Comparison of ENCODE assay signal across 10 cellular contexts in genomic region chr3:184360070-184360833, GRCh38. TPM values are rescaled to one million over a fixed set of nuclear protein-coding genes. Genes with fewer than 3 reads are reported as not detected.
DNase-seq lines count a peak whose midpoint lies in the region; ATAC-seq, FAIRE-seq and TF ChIP-seq lines count a peak whose summit lies in the region.
"Had no signal": no experiment of that assay in that cellular context is flagged by ENCODE, and none has a peak within 500 bp of the region (broad histone marks: within the 10 kb centered on the region; RNA-seq: fewer than 3 reads in every experiment).

No MANE protein-coding gene starts in this region.

- TF ChIP-seq CTCF in bronchial epithelial cell (IDR thresholded peaks at IDR 0.05; ENCODE audit: insufficient read depth, low read length, severe bottlenecking) = no peak

- H3K4me3 ChIP-seq in ACC112 (ENCODE audit: low read depth, low read length) (peak overlapping the region; percentile 79), HUES6 (ENCODE audit: low read depth, low read length) (peak overlapping the region; percentile 71), bronchial epithelial cell (ENCODE audit: low read depth, low read length) (no peak overlapping the region), mucosa of rectum (ENCODE audit: low read length in 2 of 2) (peak overlapping the region; percentile 87 to 89)

- H3K4me1 ChIP-seq in ACC112 (ENCODE audit: control insufficient read depth, insufficient read depth, low read length, unreplicated experiment) (peaks cover 26% of the 10 kb centered on the region), HUES6 (ENCODE audit: control insufficient read depth, insufficient read depth, low read length) (peaks cover 20% of the 10 kb centered on the region), mucosa of rectum (ENCODE audit: control insufficient read depth in 2 of 2, insufficient read depth in 2 of 2, low read length in 2 of 2) (peaks cover 20 to 27% of the 10 kb centered on the region in 2 donors)

- in situ Hi-C loops in KBM-7 (cut with MboI; ENCODE audit: low pct_unique_long_range_greater_than_20kb, low sequenced_read_pairs) = loop anchor here (25.0 kb wide), 1 partner anchor 402 kb away; no protein-coding TSS in a partner anchor

- H3K27me3 ChIP-seq in ACC112 (ENCODE audit: insufficient read depth, low read length) (no peaks in the 10 kb centered on the region), HUES6 (ENCODE audit: control insufficient read depth, insufficient read depth, low read length) (peaks cover 14% of the 10 kb centered on the region), bronchial epithelial cell (ENCODE audit: control insufficient read depth, insufficient read depth, low read length) (no peaks in the 10 kb centered on the region), mucosa of rectum (ENCODE audit: control insufficient read depth in 2 of 2, insufficient read depth in 2 of 2, low read length in 2 of 2) (no peaks in the 10 kb centered on the region)

- H3K79me2 ChIP-seq in ACC112 (ENCODE audit: control insufficient read depth, insufficient read depth, low read length, unreplicated experiment) = peaks cover 32% of the 10 kb centered on the region

- H3K36me3 ChIP-seq in ACC112 (ENCODE audit: insufficient read depth, low read length) (peaks cover 14% of the 10 kb centered on the region), HUES6 (ENCODE audit: control insufficient read depth, insufficient read depth, low read length) (peaks cover 41% of the 10 kb centered on the region), bronchial epithelial cell (ENCODE audit: control insufficient read depth, insufficient read depth, low read length) (peaks cover 9% of the 10 kb centered on the region), mucosa of rectum (ENCODE audit: control insufficient read depth in 2 of 2, insufficient read depth in 2 of 2, low read length in 2 of 2) (peaks cover 23 to 31% of the 10 kb centered on the region in 2 donors)

- peak; percentile 77 for FAIRE-seq in bronchial epithelial cell (lab: Jason Lieb, UNC)
- FAIRE-seq: G401.6 had no signal

- no peak overlapping the region for H2AFZ ChIP-seq in ACC112 (ENCODE audit: low read length, unreplicated experiment)

- no peaks in the 10 kb centered on the region for H3K9me3 ChIP-seq in HUES6 (ENCODE audit: control insufficient read depth, insufficient read depth, low read depth, low read length)
- no peaks in the 10 kb centered on the region for H3K9me3 ChIP-seq in mucosa of rectum (ENCODE audit: control insufficient read depth in 2 of 2, low read length in 2 of 2)

- H3K9ac ChIP-seq in HUES6 (ENCODE audit: low read length) (no peak overlapping the region), mucosa of rectum (ENCODE audit: low read depth in 1 of 2, low read length in 2 of 2) (peak overlapping the region; percentile 81 to 98)

- ATAC-seq in HG02840 (IDR thresholded peaks at IDR 0.05; ENCODE audit: low FRiP score, unreplicated experiment) (no peak), GM21367 (IDR thresholded peaks at IDR 0.05; ENCODE audit: unreplicated experiment) (no peak)
- ATAC-seq: activated naive CD4-positive, alpha-beta T cell treated with anti-CD3 and anti-CD28 coated beads, Interleukin-2, amount 50 U/mL, for 72 hours had no signal

- DNase-seq in bronchial epithelial cell (ENCODE audit: low read depth) (no peak), SHP77 (lab: John Stamatoyannopoulos, UW) (no peak), KBM-7 (no peak)

- H3K27ac ChIP-seq in ACC112 (ENCODE audit: low read depth, low read length) (no peak overlapping the region), HUES6 (ENCODE audit: low read depth, low read length) (no peak overlapping the region), mucosa of rectum (ENCODE audit: low read depth in 2 of 2, low read length in 2 of 2) (peak overlapping the region; percentile 97 to 99)

RNA-seq across cellular contexts. Expression of gene CLCN2, which starts 1.2 kb away (rescaled TPM):
- total RNA-seq in bronchial epithelial cell = 2.0 and 2.1 TPM in 2 replicates

RNA-seq across cellular contexts. Expression of gene POLR2H, which starts 1.3 kb away (rescaled TPM):
- total RNA-seq in bronchial epithelial cell = 48.4 and 112 TPM in 2 replicates

RNA-seq across cellular contexts. Expression of gene THPO, which starts 17.8 kb away (rescaled TPM):
- not detected in 2 replicates for total RNA-seq in bronchial epithelial cell
- total RNA-seq: activated naive CD4-positive, alpha-beta T cell treated with anti-CD3 and anti-CD28 coated beads, Interleukin-2, amount 50 U/mL, for 72 hours had no signal

RNA-seq across cellular contexts. Expression of gene CHRD, which starts 19.6 kb away (rescaled TPM):
- not detected in 2 replicates for total RNA-seq in bronchial epithelial cell

RNA-seq across cellular contexts. Expression of gene FAM131A, which starts 22.9 kb away (rescaled TPM):
- 18.2 and 25.5 TPM in 2 replicates for total RNA-seq in bronchial epithelial cell

Comparison
In these comparisons a context has a peak if more than half of its experiments do, and no peak if none do; other contexts are left out.
1. H3K27ac ChIP-seq: peak in mucosa of rectum (2 of 2); none in ACC112 (single experiment) and HUES6 (single experiment).